Comparison of ENCODE assay signal across 1 cellular context in genomic region chr7:136342221-136342620, GRCh38.
TF ChIP-seq lines count a peak whose summit lies in the region.

No MANE protein-coding gene starts in this region.

TF ChIP-seq in IMR-90, 13 proteins besides CTCF, POLR2A, EP300 and RAD21 (continued from another document):
- TF ChIP-seq ELK1 (IDR thresholded peaks at IDR 0.05; ENCODE audit: borderline replicate concordance, low read depth, low read length) (no peak), MAZ (IDR thresholded peaks at IDR 0.05; ENCODE audit: borderline replicate concordance, low read depth, low read length) (no peak), CEBPB (IDR thresholded peaks at IDR 0.05; ENCODE audit: low read depth, low read length) (no peak), RFX5 (IDR thresholded peaks at IDR 0.05; ENCODE audit: low read depth, low read length) (no peak), MXI1 (IDR thresholded peaks at IDR 0.05; ENCODE audit: borderline replicate concordance, low read depth, low read length) (no peak)
